In genomic region chr2:88561646-88562388, GRCh38 we compare ENCODE assay signal across 13 cellular contexts.
DNase-seq lines count a peak whose midpoint lies in the region; ATAC-seq lines count a peak whose summit lies in the region.
"Had no signal": no experiment of that assay in that cellular context is flagged by ENCODE, and none has a peak within 500 bp of the region (broad histone marks: within the 10 kb centered on the region; RNA-seq: fewer than 3 reads in every experiment).

No MANE protein-coding gene starts in this region.

- ATAC-seq in activated CD8-positive, alpha-beta memory T cell treated with anti-CD3 and anti-CD28 coated beads, Interleukin-2, amount 10 ng/mL, durations not matched to agents 7 days and 5 days = peak; percentile 55
- ATAC-seq in GM21737 (IDR thresholded peaks at IDR 0.05; ENCODE audit: unreplicated experiment) = peak; percentile 58
- peak; percentile 69 for ATAC-seq in HG03175 (IDR thresholded peaks at IDR 0.05; ENCODE audit: unreplicated experiment)
- ATAC-seq in stimulated activated effector memory CD8-positive, alpha-beta T cell treated with anti-CD3 and anti-CD28 coated beads, Interleukin-12 subunit alpha, Interleukin-12 subunit beta, amount 100 ng/mL, for 72 hours = peak; percentile 63
- ATAC-seq: mucosa of descending colon had no signal

- DNase-seq in activated CD8-positive, alpha-beta memory T cell treated with anti-CD3 and anti-CD28 coated beads, Interleukin-2, amount 10 ng/mL, durations not matched to agents 7 days and 5 days = no peak
- DNase-seq in activated CD8-positive, alpha-beta memory T cell treated with anti-CD3 and anti-CD28 coated beads for 24 hours = no peak
- no peak for DNase-seq in stimulated activated effector memory CD8-positive, alpha-beta T cell treated with anti-CD3 and anti-CD28 coated beads, Interleukin-12 subunit alpha, Interleukin-12 subunit beta, amount 100 ng/mL, for 72 hours (ENCODE audit: low spot score in 2 of 2)
- DNase-seq in Ammon's horn (ENCODE audit: low spot score) (no peak), GF-D8 (lab: John Stamatoyannopoulos, UW) (no peak), DMS153 treated with DMSO at 0.1 percent for 48 hours (lab: John Stamatoyannopoulos, UW; ENCODE audit: unreplicated experiment) (no peak)
- DNase-seq: aorta, EL, hippocampal formation, mucosa of descending colon, NCI-H510A treated with DMSO at 0.1 percent for 48 hours had no signal

- H3K4me1 Mint-ChIP-seq in activated CD8-positive, alpha-beta memory T cell treated with anti-CD3 and anti-CD28 coated beads, Interleukin-2, amount 10 ng/mL, durations not matched to agents 7 days and 5 days = peaks cover 40% of the 10 kb centered on the region
- peaks cover 14% of the 10 kb centered on the region for H3K4me1 Mint-ChIP-seq in stimulated activated effector memory CD8-positive, alpha-beta T cell treated with anti-CD3 and anti-CD28 coated beads, Interleukin-12 subunit alpha, Interleukin-12 subunit beta, amount 100 ng/mL, for 72 hours

- CTCF ChIA-PET in activated CD8-positive, alpha-beta memory T cell treated with anti-CD3 and anti-CD28 coated beads, Interleukin-2, amount 10 ng/mL, durations not matched to agents 7 days and 5 days (lab: Charles Lee) = interaction anchor here (0.8 to 1.6 kb wide), 2 partner anchors 10 to 38 kb away, joined by 3 to 5 read pairs; no protein-coding TSS in a partner anchor

- H3K4me3 Mint-ChIP-seq in activated CD8-positive, alpha-beta memory T cell treated with anti-CD3 and anti-CD28 coated beads, Interleukin-2, amount 10 ng/mL, durations not matched to agents 7 days and 5 days = no peak overlapping the region
- H3K4me3 Mint-ChIP-seq in stimulated activated effector memory CD8-positive, alpha-beta T cell treated with anti-CD3 and anti-CD28 coated beads, Interleukin-12 subunit alpha, Interleukin-12 subunit beta, amount 100 ng/mL, for 72 hours = peak overlapping the region; percentile 7

- peaks cover 25% of the 10 kb centered on the region for H3K36me3 Mint-ChIP-seq in activated CD8-positive, alpha-beta memory T cell treated with anti-CD3 and anti-CD28 coated beads, Interleukin-2, amount 10 ng/mL, durations not matched to agents 7 days and 5 days
- H3K36me3 Mint-ChIP-seq in stimulated activated effector memory CD8-positive, alpha-beta T cell treated with anti-CD3 and anti-CD28 coated beads, Interleukin-12 subunit alpha, Interleukin-12 subunit beta, amount 100 ng/mL, for 72 hours = peaks cover 96% of the 10 kb centered on the region

- peak overlapping the region; percentile 83 for H3K27ac Mint-ChIP-seq in activated CD8-positive, alpha-beta memory T cell treated with anti-CD3 and anti-CD28 coated beads, Interleukin-2, amount 10 ng/mL, durations not matched to agents 7 days and 5 days
- peak overlapping the region; percentile 49 for H3K27ac Mint-ChIP-seq in stimulated activated effector memory CD8-positive, alpha-beta T cell treated with anti-CD3 and anti-CD28 coated beads, Interleukin-12 subunit alpha, Interleukin-12 subunit beta, amount 100 ng/mL, for 72 hours

- H3K9me3 Mint-ChIP-seq in activated CD8-positive, alpha-beta memory T cell treated with anti-CD3 and anti-CD28 coated beads, Interleukin-2, amount 10 ng/mL, durations not matched to agents 7 days and 5 days (ENCODE audit: low read depth) = no peaks in the 10 kb centered on the region
- H3K9me3 Mint-ChIP-seq in stimulated activated effector memory CD8-positive, alpha-beta T cell treated with anti-CD3 and anti-CD28 coated beads, Interleukin-12 subunit alpha, Interleukin-12 subunit beta, amount 100 ng/mL, for 72 hours = no peaks in the 10 kb centered on the region

- H3K27me3 Mint-ChIP-seq in activated CD8-positive, alpha-beta memory T cell treated with anti-CD3 and anti-CD28 coated beads, Interleukin-2, amount 10 ng/mL, durations not matched to agents 7 days and 5 days = no peaks in the 10 kb centered on the region
